Comparison of ENCODE assay signal across 21 cellular contexts in the genomic region with DNA sequence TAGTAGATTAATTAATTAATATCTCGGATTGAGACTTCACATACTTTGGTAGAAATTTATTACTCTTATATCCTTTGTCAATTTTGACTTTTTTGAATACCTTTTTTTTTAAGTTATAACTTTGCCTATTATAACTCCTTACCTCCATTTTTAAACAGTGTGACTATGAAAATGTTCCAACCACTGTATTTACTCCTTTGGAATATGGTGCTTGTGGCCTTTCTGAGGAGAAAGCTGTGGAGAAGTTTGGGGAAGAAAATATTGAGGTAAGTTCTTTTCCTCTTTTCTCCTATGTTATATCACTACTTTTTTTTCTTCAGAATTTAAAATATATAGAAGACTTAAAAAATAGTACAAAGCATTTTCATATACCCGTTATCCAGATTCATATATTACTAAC. TPM values are rescaled to one million over a fixed set of nuclear protein-coding genes. Genes with fewer than 3 reads are reported as not detected.
A peak's percentile ranks its signal among the peaks of the same experiment; 100 is the strongest.
DNase-seq lines count a peak whose midpoint lies in the region; ATAC-seq, FAIRE-seq and TF ChIP-seq lines count a peak whose summit lies in the region.
"Had no signal": no experiment of that assay in that cellular context is flagged by ENCODE, and none has a peak within 500 bp of the region (broad histone marks: within the 10 kb centered on the region; RNA-seq: fewer than 3 reads in every experiment).

No MANE protein-coding gene starts in this region.

- no peak for TF ChIP-seq CTCF in PC-9 (conservative IDR thresholded peaks at IDR 0.05)
- no peak for TF ChIP-seq CTCF in osteoblast (IDR thresholded peaks at IDR 0.05; ENCODE audit: extremely low read depth, low read depth, low read length)

- H3K4me1 ChIP-seq in GM23248 (ENCODE audit: insufficient read depth) (no peaks in the 10 kb centered on the region), PC-9 (replicated peaks; ENCODE audit: insufficient read depth) (peaks cover 32% of the 10 kb centered on the region; the same call in 1 of the 2 replicates), osteoblast (ENCODE audit: insufficient read depth, low read length) (no peaks in the 10 kb centered on the region)
- H3K4me1 ChIP-seq: HAP-1 had no signal

- in situ Hi-C loops in GM23248 (cut with MboI): no loop called here

- no peaks in the 10 kb centered on the region for H3K9me3 ChIP-seq in GM23248 (ENCODE audit: low read depth)
- no peaks in the 10 kb centered on the region for H3K9me3 ChIP-seq in PC-9 (ENCODE audit: insufficient read depth, low read depth)
- H3K9me3 ChIP-seq in osteoblast (ENCODE audit: low read depth, low read length): no peaks in the 10 kb centered on the region
- H3K9me3 ChIP-seq: HAP-1 had no signal

- peak; percentile 29 for FAIRE-seq in A204.1 (lab: Jason Lieb, UNC)
- FAIRE-seq: GM12878, GM19239, H54 had no signal

- H3K4me2 ChIP-seq in GM23248 (ENCODE audit: unreplicated experiment) (no peak overlapping the region), PC-9 (no peak overlapping the region), osteoblast (ENCODE audit: insufficient read depth, low read length) (no peak overlapping the region)

- ATAC-seq in GM21367 (IDR thresholded peaks at IDR 0.05; ENCODE audit: unreplicated experiment): no peak
- ATAC-seq: GM12878 had no signal

- DNase-seq in GM23248 (no peak), PC-9 (no peak), osteoblast (ENCODE audit: insufficient read length, low spot score, missing footprints) (no peak), midbrain (lab: John Stamatoyannopoulos, UW) (no peak), DMS53 treated with DMSO at 0.1 percent for 48 hours (lab: John Stamatoyannopoulos, UW; ENCODE audit: unreplicated experiment) (no peak), posterior cingulate gyrus (no peak)
- DNase-seq: C1 segment of cervical spinal cord; Calu3; CD4-positive, alpha-beta memory T cell; COR-L47; DMS53; DND-41; GDM1; GOT3 had no signal

- no peak overlapping the region for H3K9ac ChIP-seq in GM23248

- CTCF ChIA-PET in PC-9 (lab: Charles Lee): no interaction called here

- H3K27me3 ChIP-seq in GM23248 (replicated peaks; ENCODE audit: insufficient read depth) (no peaks in the 10 kb centered on the region), PC-9 (ENCODE audit: insufficient read depth, low read depth) (no peaks in the 10 kb centered on the region), osteoblast (ENCODE audit: insufficient read depth, low read length) (no peaks in the 10 kb centered on the region)

- intact Hi-C loops in PC-9 (cut with micrococcal nuclease; ENCODE audit: unreplicated experiment) (no loop called here), posterior cingulate gyrus (cut with DNase I) (no loop called here)

- peaks cover 68% of the 10 kb centered on the region for H3K79me2 ChIP-seq in GM23248 (ENCODE audit: insufficient read depth)
- peaks cover 93% of the 10 kb centered on the region for H3K79me2 ChIP-seq in PC-9 (ENCODE audit: low read depth)
- peaks cover 11% of the 10 kb centered on the region for H3K79me2 ChIP-seq in osteoblast (ENCODE audit: insufficient read depth, low read length)

- H3F3A ChIP-seq in GM23248 (ENCODE audit: insufficient read depth) (peaks cover 91% of the 10 kb centered on the region), PC-9 (ENCODE audit: insufficient read depth, low read depth) (peaks cover 100% of the 10 kb centered on the region)

- H2AFZ ChIP-seq in GM23248 (no peak overlapping the region), PC-9 (no peak overlapping the region), osteoblast (ENCODE audit: low read length) (no peak overlapping the region)

- BruUV-seq in PC-9 (replicated peaks; lab: Mats Ljungman, UMichigan): no TSS peak

- H3K4me3 ChIP-seq in GM23248: no peak overlapping the region
- no peak overlapping the region for H3K4me3 ChIP-seq in PC-9
- no peak overlapping the region for H3K4me3 ChIP-seq in osteoblast (ENCODE audit: insufficient read depth, low read length)
- H3K4me3 ChIP-seq: GM12878, HAP-1 had no signal

- no peaks in the 10 kb centered on the region for H3K9me2 ChIP-seq in GM23248 (ENCODE audit: insufficient read depth)
- H3K9me2 ChIP-seq in PC-9 (ENCODE audit: insufficient read depth): no peaks in the 10 kb centered on the region

- H3K27ac ChIP-seq in GM23248: peak overlapping the region; percentile 5; the same call in 1 of the 2 replicates
- peak overlapping the region; percentile 62 for H3K27ac ChIP-seq in PC-9
- H3K27ac ChIP-seq in osteoblast (ENCODE audit: low read depth, low read length): peak overlapping the region; percentile 0
- H3K27ac ChIP-seq: 22Rv1 had no signal

- H4K20me1 ChIP-seq in GM23248 (ENCODE audit: insufficient read depth): no peaks in the 10 kb centered on the region
- peaks cover 99% of the 10 kb centered on the region for H4K20me1 ChIP-seq in PC-9 (ENCODE audit: insufficient read depth)
- peaks cover 14% of the 10 kb centered on the region for H4K20me1 ChIP-seq in osteoblast (ENCODE audit: insufficient read depth, low read length)

- 94 to 100% methylated on average over 2 of the region's 2 CpGs for WGBS in GM23248 (ENCODE audit: low coverage in 1 of 2, low lambda C conversion rate in 2 of 2, missing lambda C conversion rate in 2 of 2), 2 experiments

- H3K36me3 ChIP-seq in GM23248 (ENCODE audit: low read depth): peaks cover 90% of the 10 kb centered on the region
- peaks cover 88% of the 10 kb centered on the region for H3K36me3 ChIP-seq in PC-9 (ENCODE audit: low read depth)
- peaks cover 93% of the 10 kb centered on the region for H3K36me3 ChIP-seq in osteoblast (ENCODE audit: insufficient read depth, low read length)

- POLR2A ChIA-PET in PC-9 (lab: Charles Lee; ENCODE audit: unreplicated experiment): no interaction called here

RNA-seq across cellular contexts. Expression of a gene that starts 27.8 kb away (rescaled TPM):
- 6.9 and 9.0 TPM in 2 replicates for total RNA-seq in GM23248 (2014; rRNA removed; shearing (Covaris generic))
- 5.3 and 5.7 TPM in 2 replicates for polyA plus RNA-seq in GM23248 (2016; fragmentation: Nextera tagmentation; extraction: Ambion mirVana)
- total RNA-seq in PC-9 (2021) (42.4 and 47.4 TPM in 2 replicates), osteoblast (14.4 and 19.2 TPM in 2 replicates)

Comparison
In these comparisons a context has a peak if more than half of its experiments do, and no peak if none do; other contexts are left out.
1. H3K27ac ChIP-seq: peak in every context shown above with its lines; median percentile 62 in PC-9; 5 in GM23248; 0 in osteoblast.